Comparison of ENCODE assay signal across 11 cellular contexts in the genomic region with DNA sequence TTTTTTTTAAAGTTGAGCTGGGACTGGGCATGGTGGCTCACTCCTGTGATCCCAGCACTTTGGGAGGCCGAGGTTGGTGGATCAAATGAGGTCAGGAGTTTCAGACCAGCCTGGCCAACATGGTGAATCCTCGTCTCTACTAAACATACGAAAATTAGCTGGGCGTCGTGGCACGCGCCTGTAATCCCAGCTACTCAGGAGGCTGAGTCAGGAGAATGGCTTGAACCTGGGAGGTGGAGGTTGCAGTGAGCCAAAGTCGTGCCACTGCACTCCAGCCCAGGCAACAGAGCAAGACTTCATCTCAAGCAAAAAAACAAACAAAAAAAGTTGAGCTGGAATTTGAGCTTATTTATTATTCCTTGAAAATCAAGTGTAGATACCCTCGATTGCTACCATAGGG. TPM values are rescaled to one million over a fixed set of nuclear protein-coding genes. Genes with fewer than 3 reads are reported as not detected.
DNase-seq lines count a peak whose midpoint lies in the region; ATAC-seq and TF ChIP-seq lines count a peak whose summit lies in the region.
"Not testable (repeated sequence)": the region's sequence is repeated elsewhere in the genome, so short reads cannot be mapped to it uniquely, and the experiment has no call there.
"Had no signal": no experiment of that assay in that cellular context is flagged by ENCODE, and none has a peak within 500 bp of the region (broad histone marks: within the 10 kb centered on the region; RNA-seq: fewer than 3 reads in every experiment).

No MANE protein-coding gene starts in this region.

- not testable (repeated sequence) for H3K23ac ChIP-seq in mesenchymal stem cell (ENCODE audit: low read length in 2 of 2)

- peak overlapping the region; percentile 85 for H3K27ac ChIP-seq in PC-3 (ENCODE audit: low read length)
- H3K27ac ChIP-seq in esophagus muscularis mucosa (replicated peaks in 1 of 4); mesenchymal stem cell (ENCODE audit: low read length, poor library complexity, severe bottlenecking): not testable (repeated sequence)
- peak overlapping the region; percentile 94 for H3K27ac ChIP-seq in smooth muscle cell (ENCODE audit: low read depth)

- H2BK120ac ChIP-seq in mesenchymal stem cell (ENCODE audit: low read depth, low read length): not testable (repeated sequence)

- peak overlapping the region; percentile 23; the same call in 1 of the 2 replicates for H3K4me3 ChIP-seq in PC-3 (ENCODE audit: low read length)
- not testable (repeated sequence) for H3K4me3 ChIP-seq in epithelial cell of esophagus (ENCODE audit: low read length); esophagus muscularis mucosa; mesenchymal stem cell (ENCODE audit: insufficient read depth in 1 of 2, low read depth in 1 of 2, low read length in 2 of 2); smooth muscle cell

- peak overlapping the region; percentile 70 for H2AK5ac ChIP-seq in mesenchymal stem cell (ENCODE audit: low read length, severe bottlenecking)

- H3K9me2 ChIP-seq in PC-3 (replicated peaks; ENCODE audit: low read length): not testable (repeated sequence)

- not testable (repeated sequence) for H3K79me1 ChIP-seq in mesenchymal stem cell (replicated peaks; ENCODE audit: low read length, poor library complexity, severe bottlenecking)

- not testable (repeated sequence) for H2BK12ac ChIP-seq in mesenchymal stem cell (ENCODE audit: low read length in 2 of 2)

- peaks cover 21% of the 10 kb centered on the region for H3K4me1 ChIP-seq in PC-3 (ENCODE audit: insufficient read depth, low read length)
- not testable (repeated sequence) for H3K4me1 ChIP-seq in esophagus muscularis mucosa; mesenchymal stem cell (ENCODE audit: control insufficient read depth, insufficient read depth, low read depth, low read length); smooth muscle cell (ENCODE audit: low read depth)

- POLR2A ChIA-PET in PC-3 (lab: Charles Lee; ENCODE audit: unreplicated experiment): not testable (repeated sequence)
- POLR2A ChIA-PET in MCF 10A (lab: Yijun Ruan, JAX): interaction anchor here (0.6 to 3.5 kb wide), 16 partner anchors 9 to 1891 kb away, joined by 3 to 22 read pairs (median 3); a partner anchor contains a TSS

- CTCF ChIA-PET in PC-3 (lab: Charles Lee): interaction anchor here (0.7 to 1.0 kb wide), 3 partner anchors 16 to 535 kb away, joined by 3 to 11 read pairs (median 4); no protein-coding TSS in a partner anchor
- CTCF ChIA-PET in MCF 10A (lab: Yijun Ruan, JAX): interaction anchor here (0.7 to 4.3 kb wide), 13 partner anchors 10 to 559 kb away, joined by 3 to 29 read pairs (median 4); no protein-coding TSS in a partner anchor

- H3K4me3 Mint-ChIP-seq in MCF 10A (ENCODE audit: unreplicated experiment): peak overlapping the region; percentile 31
- not testable (repeated sequence) for H3K4me3 Mint-ChIP-seq in type B pancreatic cell

- intact Hi-C loops in PC-3 (cut with micrococcal nuclease) (loop anchor here (5.0 kb wide), 1 partner anchor 42 kb away; no protein-coding TSS in a partner anchor), MCF 10A (cut with micrococcal nuclease) (loop anchor here (5.0 kb wide), 1 partner anchor 117 kb away; no protein-coding TSS in a partner anchor)
- intact Hi-C loops in esophagus muscularis mucosa (cut with DNase I): not testable (repeated sequence)

- not testable (repeated sequence) for H3K9me3 Mint-ChIP-seq in MCF 10A (ENCODE audit: unreplicated experiment); type B pancreatic cell

- not testable (repeated sequence) for TF ChIP-seq POLR2A in esophagus muscularis mucosa (IDR thresholded peaks at IDR 0.05; ENCODE audit: low read depth)

- WGBS in esophagus muscularis mucosa: 91% methylated on average over 9 of the region's 9 CpGs
- WGBS in mesenchymal stem cell: 90% methylated on average over 2 of the region's 9 CpGs
- WGBS in smooth muscle cell (ENCODE audit: low lambda C conversion rate): 90% methylated on average over 9 of the region's 9 CpGs

- H3K27ac Mint-ChIP-seq in MCF 10A (ENCODE audit: low read depth, unreplicated experiment) (peak overlapping the region; percentile 81), type B pancreatic cell (peak overlapping the region; percentile 91)

- not testable (repeated sequence) for H3K27me3 ChIP-seq in PC-3 (ENCODE audit: low read length); esophagus muscularis mucosa; mesenchymal stem cell (ENCODE audit: control insufficient read depth in 1 of 2, insufficient read depth in 1 of 2, low read length in 2 of 2); smooth muscle cell (ENCODE audit: low read depth)

- not testable (repeated sequence) for TF ChIP-seq CTCF in PC-3 (conservative IDR thresholded peaks at IDR 0.05; ENCODE audit: low read depth, low read length); MCF 10A (IDR thresholded peaks at IDR 0.05; ENCODE audit: unreplicated experiment); epithelial cell of esophagus (IDR thresholded peaks at IDR 0.05; ENCODE audit: insufficient read depth, low read depth, low read length, missing control alignments); esophagus muscularis mucosa (IDR thresholded peaks at IDR 0.05); smooth muscle cell (IDR thresholded peaks at IDR 0.05; ENCODE audit: borderline replicate concordance, insufficient read depth, poor library complexity, severe bottlenecking); type B pancreatic cell (conservative IDR thresholded peaks at IDR 0.05)

- not testable (repeated sequence) for H2BK15ac ChIP-seq in mesenchymal stem cell (ENCODE audit: low read depth, poor library complexity, severe bottlenecking)

- not testable (repeated sequence) for H3K18ac ChIP-seq in mesenchymal stem cell (ENCODE audit: low read depth in 1 of 2, low read length in 2 of 2)

- BruUV-seq in PC-3 (replicated peaks; lab: Mats Ljungman, UMichigan); MCF 10A (replicated peaks; lab: Mats Ljungman, UMichigan): not testable (repeated sequence)

- not testable (repeated sequence) for H2BK5ac ChIP-seq in mesenchymal stem cell (ENCODE audit: low read depth, low read length, poor library complexity, severe bottlenecking)

- not testable (repeated sequence) for H4K20me1 ChIP-seq in PC-3 (ENCODE audit: low read length); smooth muscle cell (ENCODE audit: low read depth)

- not testable (repeated sequence) for H3K36me3 Mint-ChIP-seq in MCF 10A (ENCODE audit: insufficient read depth, unreplicated experiment); type B pancreatic cell

- H3K9me3 ChIP-seq in PC-3 (ENCODE audit: low read length) (peaks cover 13% of the 10 kb centered on the region), esophagus muscularis mucosa (peaks cover 0 to 14% (median 7%) of the 10 kb centered on the region in 4 donors), mesenchymal stem cell (ENCODE audit: control insufficient read depth, low read length) (peaks cover 22% of the 10 kb centered on the region), smooth muscle cell (replicated peaks; ENCODE audit: low read depth) (peaks cover 10% of the 10 kb centered on the region)

- not testable (repeated sequence) for TF ChIP-seq EP300 in esophagus muscularis mucosa (IDR thresholded peaks at IDR 0.05)

- not testable (repeated sequence) for H4K91ac ChIP-seq in mesenchymal stem cell (ENCODE audit: low read length)

- ATAC-seq in PC-3: not testable (repeated sequence)

- DNase-seq in PC-3: peak; percentile 15
- not testable (repeated sequence) for DNase-seq in MCF 10A (ENCODE audit: unreplicated experiment); mesenchymal stem cell; smooth muscle cell (lab: John Stamatoyannopoulos, UW; ENCODE audit: unreplicated experiment); type B pancreatic cell (ENCODE audit: extremely low spot score, unreplicated experiment)
- peak; percentile 67 for DNase-seq in epithelial cell of esophagus (ENCODE audit: low read depth)
- DNase-seq in esophagus muscularis mucosa (ENCODE audit: extremely low spot score): peak; percentile 26

- not testable (repeated sequence) for H4K8ac ChIP-seq in mesenchymal stem cell (ENCODE audit: low read length)

- H2AFZ ChIP-seq in PC-3 (ENCODE audit: low read length); mesenchymal stem cell (ENCODE audit: low read depth, low read length); smooth muscle cell (ENCODE audit: low read depth): not testable (repeated sequence)

- H3K79me2 ChIP-seq in PC-3 (ENCODE audit: low read length); smooth muscle cell (ENCODE audit: low read depth): not testable (repeated sequence)

- H3K4me1 Mint-ChIP-seq in MCF 10A (ENCODE audit: insufficient read depth, unreplicated experiment) (peaks cover 33% of the 10 kb centered on the region), type B pancreatic cell (ENCODE audit: unreplicated experiment) (peaks cover 10% of the 10 kb centered on the region)

- H3K27me3 Mint-ChIP-seq in MCF 10A (ENCODE audit: insufficient read depth, unreplicated experiment); type B pancreatic cell: not testable (repeated sequence)

- H3K4ac ChIP-seq in mesenchymal stem cell (ENCODE audit: low read depth in 1 of 2, low read length in 2 of 2): not testable (repeated sequence)

- H3F3A ChIP-seq in PC-3 (ENCODE audit: low read length, unreplicated experiment); smooth muscle cell (ENCODE audit: low read depth): not testable (repeated sequence)

- H3K14ac ChIP-seq in mesenchymal stem cell (ENCODE audit: low read length in 2 of 2): not testable (repeated sequence)

- H3K36me3 ChIP-seq in PC-3 (ENCODE audit: low read depth, low read length): peaks cover 11% of the 10 kb centered on the region; the same call in 1 of the 2 replicates
- not testable (repeated sequence) for H3K36me3 ChIP-seq in esophagus muscularis mucosa; mesenchymal stem cell (ENCODE audit: control insufficient read depth in 1 of 2, insufficient read depth in 2 of 2, low read depth in 1 of 2, low read length in 2 of 2); smooth muscle cell (ENCODE audit: low read depth)

- H3K4me2 ChIP-seq in PC-3 (ENCODE audit: low read length): peak overlapping the region; percentile 73
- H3K4me2 ChIP-seq in mesenchymal stem cell (ENCODE audit: low read length, poor library complexity, severe bottlenecking): not testable (repeated sequence)
- H3K4me2 ChIP-seq in smooth muscle cell: peak overlapping the region; percentile 0

- H3K9ac ChIP-seq in PC-3 (ENCODE audit: low read length) (peak overlapping the region; percentile 20; the same call in 1 of the 2 replicates), smooth muscle cell (ENCODE audit: low read depth) (peak overlapping the region; percentile 44)
- not testable (repeated sequence) for H3K9ac ChIP-seq in mesenchymal stem cell (ENCODE audit: low read length)

RNA-seq across cellular contexts. Expression of a gene that starts 21.5 kb away (rescaled TPM):
- total RNA-seq in PC-3 (2014; rRNA removed) (0.26 TPM in 1 of 2 replicates, not detected in the other), MCF 10A (2022) (2.2 and 2.4 TPM in 2 replicates), esophagus muscularis mucosa (1 to 10 TPM in 2 of 4 donors, not detected in 2; 1.2 to 1.6 TPM), smooth muscle cell (14.7 and 21.9 TPM in 2 replicates), type B pancreatic cell (ENCODE audit: low replicate concordance) (3.9 and 4.9 TPM in 2 replicates)
- polyA plus RNA-seq in mesenchymal stem cell (2013, experiment 1 of 2): 0.99 TPM
- polyA plus RNA-seq in mesenchymal stem cell (2013, experiment 2 of 2): 1.00 TPM
- polyA plus RNA-seq in smooth muscle cell: 4.2 and 12.9 TPM in 2 replicates
- total RNA-seq: CD8-positive, alpha-beta memory T cell; H1; H9 had no signal
- polyA plus RNA-seq: CD4-positive, CD25-positive, alpha-beta regulatory T cell; CD8-positive, alpha-beta memory T cell had no signal
